ENCODE assay signal across 19 cellular contexts in the genomic region with DNA sequence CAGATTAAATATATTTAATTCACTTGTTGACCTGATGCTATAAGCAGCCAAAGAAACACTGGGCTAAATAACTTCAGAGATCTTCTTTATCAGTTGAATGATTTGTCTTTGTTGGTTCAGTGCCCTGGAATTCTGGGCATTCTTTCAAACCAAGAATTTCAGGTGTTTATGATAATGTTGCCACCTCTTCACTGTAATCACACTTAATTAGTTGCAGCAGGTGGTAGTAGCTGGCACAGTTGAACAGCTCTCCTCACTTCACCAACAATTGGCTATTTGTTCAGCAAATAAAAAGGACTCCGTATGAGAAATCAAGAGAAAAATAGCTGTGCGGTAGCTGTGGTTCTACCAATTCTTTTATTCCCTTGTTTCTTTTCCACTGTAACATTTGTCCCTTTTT.
DNase-seq lines count a peak whose midpoint lies in the region; TF ChIP-seq lines count a peak whose summit lies in the region.
"Had no signal": no experiment of that assay in that cellular context is flagged by ENCODE, and none has a peak within 500 bp of the region (broad histone marks: within the 10 kb centered on the region; RNA-seq: fewer than 3 reads in every experiment).

No MANE protein-coding gene starts in this region.

- H3K4me3 ChIP-seq in epithelial cell of proximal tubule (ENCODE audit: low read depth, low read length) (no peak overlapping the region), esophagus squamous epithelium (no peak overlapping the region), mammary epithelial cell (replicated peaks in 1 of 3; ENCODE audit: insufficient read depth in 1 of 3, low read depth in 2 of 3, low read length in 3 of 3) (no peak overlapping the region)
- no peak overlapping the region for H3K4me3 ChIP-seq in CD8-positive, alpha-beta memory T cell (ENCODE audit: low read length)
- H3K4me3 ChIP-seq: breast epithelium, MG63, prostate gland, skin epidermis, upper lobe of right lung had no signal

- no peak overlapping the region for H3K9ac ChIP-seq in mammary epithelial cell (ENCODE audit: insufficient read depth, low read length)

- H3K79me2 ChIP-seq in mammary epithelial cell (ENCODE audit: insufficient read depth, low read length), result no peaks in the 10 kb centered on the region

- dilution Hi-C loops in mammary epithelial cell (cut with HindIII; ENCODE audit: low sequenced_read_pairs), result no loop called here

- no peaks in the 10 kb centered on the region for H3K36me3 ChIP-seq in esophagus squamous epithelium
- H3K36me3 ChIP-seq in mammary epithelial cell (ENCODE audit: insufficient read depth, low read length), result no peaks in the 10 kb centered on the region
- no peaks in the 10 kb centered on the region for H3K36me3 ChIP-seq in CD8-positive, alpha-beta memory T cell (ENCODE audit: insufficient read depth, low read length)
- H3K36me3 ChIP-seq: breast epithelium, MG63, prostate gland, upper lobe of right lung had no signal

- POLR2A ChIA-PET in CD8-positive, alpha-beta memory T cell (lab: Charles Lee), result no interaction called here

- no TSS peak for BruUV-seq in mammary epithelial cell (replicated peaks; lab: Mats Ljungman, UMichigan)

- no peaks in the 10 kb centered on the region for H3K36me3 Mint-ChIP-seq in CD8-positive, alpha-beta memory T cell

- H3K9me3 ChIP-seq in esophagus squamous epithelium (no peaks in the 10 kb centered on the region), mammary epithelial cell (replicated peaks; ENCODE audit: insufficient read depth, low read length) (no peaks in the 10 kb centered on the region)
- H3K9me3 ChIP-seq in CD8-positive, alpha-beta memory T cell (ENCODE audit: low read length), result no peaks in the 10 kb centered on the region
- H3K9me3 ChIP-seq: breast epithelium, MG63, prostate gland, upper lobe of right lung had no signal

- H3K4me2 ChIP-seq in mammary epithelial cell (ENCODE audit: insufficient read depth, low read depth, low read length), result no peak overlapping the region

- no peaks in the 10 kb centered on the region for H3K4me1 ChIP-seq in esophagus squamous epithelium
- H3K4me1 ChIP-seq in mammary epithelial cell (ENCODE audit: insufficient read depth, low read length), result no peaks in the 10 kb centered on the region
- no peaks in the 10 kb centered on the region for H3K4me1 ChIP-seq in CD8-positive, alpha-beta memory T cell (ENCODE audit: insufficient read depth, low read length)
- H3K4me1 ChIP-seq: breast epithelium, prostate gland, upper lobe of right lung had no signal

- WGBS in esophagus squamous epithelium, 2 donors, result 43 to 55% methylated on average over 2 of the region's 2 CpGs
- WGBS in mammary epithelial cell (ENCODE audit: low coverage, missing lambda C conversion rate), result 8% methylated on average over 2 of the region's 2 CpGs

- no peak overlapping the region for H3K27ac Mint-ChIP-seq in CD8-positive, alpha-beta memory T cell

- CTCF ChIA-PET in mammary epithelial cell (lab: Charles Lee; ENCODE audit: low non-redundant PET), result no interaction called here
- CTCF ChIA-PET in CD8-positive, alpha-beta memory T cell (lab: Charles Lee), result no interaction called here

- peak; percentile 8 to 44 for DNase-seq in NCI-H524 (lab: John Stamatoyannopoulos, UW)
- DNase-seq in NCI-H524 treated with DMSO at 0.1 percent for 48 hours (lab: John Stamatoyannopoulos, UW), result no peak
- DNase-seq in NCI-H69 (lab: John Stamatoyannopoulos, UW), result peak; percentile 85
- DNase-seq in epithelial cell of proximal tubule (ENCODE audit: low read depth), result peak; percentile 52
- no peak for DNase-seq in esophagus squamous epithelium (lab: John Stamatoyannopoulos, UW)
- DNase-seq in erythroblast (lab: John Stamatoyannopoulos, UW), result no peak
- DNase-seq in mammary epithelial cell, result no peak
- DNase-seq in CD8-positive, alpha-beta memory T cell, result no peak
- DNase-seq: ACHN; activated CD4-positive, alpha-beta T cell treated with anti-CD3 and anti-CD28 coated beads for 1 hour; left colon; MG63; nephron progenitor cell; stimulated activated CD4-positive, alpha-beta T cell treated with anti-CD3 and anti-CD28 coated beads, Interleukin-4, amount 100 ng/mL, for 24 hours; upper lobe of right lung had no signal

- no peaks in the 10 kb centered on the region for H3K4me1 Mint-ChIP-seq in CD8-positive, alpha-beta memory T cell
- H3K4me1 Mint-ChIP-seq: nephron progenitor cell had no signal

- no peaks in the 10 kb centered on the region for H3K27me3 Mint-ChIP-seq in CD8-positive, alpha-beta memory T cell

- H3K27me3 ChIP-seq in esophagus squamous epithelium, result no peaks in the 10 kb centered on the region
- no peaks in the 10 kb centered on the region for H3K27me3 ChIP-seq in mammary epithelial cell (ENCODE audit: insufficient read depth, low read length)
- no peaks in the 10 kb centered on the region for H3K27me3 ChIP-seq in CD8-positive, alpha-beta memory T cell (ENCODE audit: insufficient read depth, low read length, poor library complexity, severe bottlenecking)
- H3K27me3 ChIP-seq: breast epithelium, MG63, upper lobe of right lung had no signal

- TF ChIP-seq CTCF in epithelial cell of proximal tubule (conservative IDR thresholded peaks at IDR 0.05; ENCODE audit: low read depth, low read length), result no peak
- TF ChIP-seq CTCF in esophagus squamous epithelium (IDR thresholded peaks at IDR 0.05), result no peak
- no peak for TF ChIP-seq CTCF in mammary epithelial cell (conservative IDR thresholded peaks at IDR 0.05 in 1 of 2, IDR thresholded peaks at IDR 0.05 in 1 of 2; ENCODE audit: extremely low read depth in 1 of 2, insufficient read depth in 1 of 2, low read depth in 1 of 2, low read length in 2 of 2)

- no peak overlapping the region for H2AFZ ChIP-seq in mammary epithelial cell (ENCODE audit: low read depth, low read length)

- in situ Hi-C loops in mammary epithelial cell (cut with MboI; ENCODE audit: low sequenced_read_pairs in 2 of 2), result no loop called here

- TF ChIP-seq POLR2A in esophagus squamous epithelium (IDR thresholded peaks at IDR 0.05) (no peak), erythroblast (IDR thresholded peaks at IDR 0.05; ENCODE audit: low read length) (no peak)

- intact Hi-C loops in esophagus squamous epithelium (cut with DNase I), result no loop called here
- intact Hi-C loops in mammary epithelial cell (cut with micrococcal nuclease), result no loop called here

- peaks cover 0 to 5% (median 3%) of the 10 kb centered on the region in 5 donors for H3K9me3 Mint-ChIP-seq in CD8-positive, alpha-beta memory T cell
- H3K9me3 Mint-ChIP-seq: nephron progenitor cell had no signal

- no peak overlapping the region for H3K4me3 Mint-ChIP-seq in CD8-positive, alpha-beta memory T cell
- H3K4me3 Mint-ChIP-seq: nephron progenitor cell had no signal

- H4K20me1 ChIP-seq in mammary epithelial cell (ENCODE audit: insufficient read depth, low read length), result no peaks in the 10 kb centered on the region

- H3K27ac ChIP-seq in esophagus squamous epithelium (no peak overlapping the region), mammary epithelial cell (ENCODE audit: insufficient read depth, low read depth, low read length) (no peak overlapping the region)
- no peak overlapping the region for H3K27ac ChIP-seq in CD8-positive, alpha-beta memory T cell (ENCODE audit: low read depth, low read length)
- H3K27ac ChIP-seq: breast epithelium, C4-2B, prostate gland, skin epidermis, upper lobe of right lung had no signal

Comparison
In these comparisons a context has a peak if more than half of its experiments do, and no peak if none do; other contexts are left out.
1. DNase-seq: peak in NCI-H524 (2 of 2), NCI-H69 (single experiment) and epithelial cell of proximal tubule (single experiment); none in NCI-H524 treated with DMSO at 0.1 percent for 48 hours (single experiment), esophagus squamous epithelium (single experiment), erythroblast (0 of 2), mammary epithelial cell (single experiment) and CD8-positive, alpha-beta memory T cell (0 of 5).